In the genomic region with DNA sequence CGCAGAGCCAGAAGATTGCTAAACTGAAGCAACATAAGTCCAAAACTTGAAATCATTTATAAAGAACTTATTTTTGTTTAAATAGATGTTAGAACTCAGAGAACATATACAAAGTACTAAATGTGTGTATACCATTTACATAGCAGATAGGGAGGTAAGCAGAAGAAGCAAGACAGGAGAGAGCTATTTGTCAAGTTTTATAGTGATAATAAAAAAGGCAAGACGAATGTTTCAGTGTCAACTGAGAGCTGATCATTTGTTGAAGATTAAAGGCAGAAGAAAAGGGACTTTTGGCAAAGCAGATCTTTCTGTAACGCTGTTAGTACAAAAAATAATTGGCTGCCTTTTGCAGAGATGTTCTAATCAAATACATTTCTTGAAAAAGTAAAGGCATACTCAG, we compare ENCODE assay signal across 31 cellular contexts. TPM values are rescaled to one million over a fixed set of nuclear protein-coding genes. Genes with fewer than 3 reads are reported as not detected.
"Had no signal": no experiment of that assay in that cellular context is flagged by ENCODE, and none has a peak within 500 bp of the region (broad histone marks: within the 10 kb centered on the region; RNA-seq: fewer than 3 reads in every experiment).

No MANE protein-coding gene starts in this region.

- H3K27me3 Mint-ChIP-seq: dendritic cell treated with granulocyte-macrophage colony-stimulating factor and Interleukin-4, amounts not matched to agents 40 ng/mL and 50 ng/mL, for 4 days had no signal

- H3K27ac Mint-ChIP-seq: activated B cell treated with CpG ODN at 0.5 μM for 24 hours; activated CD8-positive, alpha-beta T cell treated with anti-CD3 and anti-CD28 coated beads for 36 hours; activated naive CD8-positive, alpha-beta T cell; activated T-helper 17 cell treated with anti-CD3 and anti-CD28 coated beads, Interleukin-2, amount 50 U/mL, for 72 hours; dendritic cell treated with granulocyte-macrophage colony-stimulating factor and Interleukin-4, amounts not matched to agents 40 ng/mL and 50 ng/mL, for 4 days; endodermal cell; T-helper 17 cell; T-helper 2 cell treated with Interferon-gamma antibody and Interleukin-4, amounts not matched to agents 5 μg/mL and 100 μg/mL, for 36 hours had no signal

- H3K4me3 ChIP-seq: coronary artery, dorsolateral prefrontal cortex, gastrocnemius medialis had no signal

- H3K9me3 ChIP-seq: gastrocnemius medialis had no signal

- H3K27ac ChIP-seq: brain microvascular endothelial cell, coronary artery, gastrocnemius medialis, WERI-Rb-1 had no signal

- H3K4me3 Mint-ChIP-seq: activated B cell treated with CpG ODN at 0.5 μM for 24 hours; activated CD8-positive, alpha-beta T cell treated with anti-CD3 and anti-CD28 coated beads for 36 hours; activated naive CD8-positive, alpha-beta T cell; activated T-cell treated with anti-CD3 and anti-CD28 coated beads, Interleukin-2, amount 50 U/mL, for 4 hours; activated T-helper 17 cell treated with anti-CD3 and anti-CD28 coated beads, Interleukin-2, amount 50 U/mL, for 72 hours; central memory CD8-positive, alpha-beta T cell; dendritic cell treated with granulocyte-macrophage colony-stimulating factor and Interleukin-4, amounts not matched to agents 40 ng/mL and 50 ng/mL, for 4 days; endodermal cell; T-helper 17 cell; T-helper 2 cell treated with Interferon-gamma antibody and Interleukin-4, amounts not matched to agents 5 μg/mL and 100 μg/mL, for 36 hours had no signal

- H3K27me3 ChIP-seq: brain microvascular endothelial cell, foreskin keratinocyte, gastrocnemius medialis had no signal

- H3K9me3 Mint-ChIP-seq: activated B cell treated with CpG ODN at 0.5 μM for 24 hours; activated CD8-positive, alpha-beta T cell treated with anti-CD3 and anti-CD28 coated beads for 36 hours; central memory CD8-positive, alpha-beta T cell; dendritic cell treated with granulocyte-macrophage colony-stimulating factor and Interleukin-4, amounts not matched to agents 40 ng/mL and 50 ng/mL, for 4 days; endodermal cell; T-helper 2 cell treated with Interferon-gamma antibody and Interleukin-4, amounts not matched to agents 5 μg/mL and 100 μg/mL, for 36 hours had no signal

- DNase-seq: activated B cell treated with CpG ODN at 0.5 μM for 24 hours; activated CD4-positive, alpha-beta T cell treated with anti-CD3 and anti-CD28 coated beads for 48 hours; activated CD4-positive, alpha-beta T cell treated with anti-CD3 and anti-CD28 coated beads, Interleukin-2, amount 50 U/mL, for 1 hour; activated CD4-positive, alpha-beta T cell treated with anti-CD3 and anti-CD28 coated beads, Interleukin-2, amount 50 U/mL, for 48 hours; activated CD8-positive, alpha-beta memory T cell treated with anti-CD3 and anti-CD28 coated beads for 24 hours; activated CD8-positive, alpha-beta T cell treated with anti-CD3 and anti-CD28 coated beads for 36 hours; activated effector memory CD4-positive, alpha-beta T cell treated with Interleukin-2 at 50 U/mL for 16 hours; activated gamma-delta T cell treated with Interleukin-2 at 50 U/mL for 16 hours; activated naive CD4-positive, alpha-beta T cell treated with anti-CD3 and anti-CD28 coated beads, Interleukin-2, amount 50 U/mL, for 16 hours; activated naive CD4-positive, alpha-beta T cell treated with Interleukin-2 at 50 U/mL for 16 hours; activated T-cell treated with anti-CD3 and anti-CD28 coated beads, Interleukin-2, amount 50 U/mL, for 4 hours; amniotic stem cell; anterior cingulate cortex; brain microvascular endothelial cell; dorsolateral prefrontal cortex; effector memory CD4-positive, alpha-beta T cell; endodermal cell; gastrocnemius medialis; glutamatergic neuron; T-helper 1 cell; T-helper 17 cell; T1000; WERI-Rb-1 had no signal

- H3K36me3 ChIP-seq: brain microvascular endothelial cell, gastrocnemius medialis, WERI-Rb-1 had no signal

- ATAC-seq: activated CD4-positive, CD25-positive, alpha-beta regulatory T cell treated with anti-CD3 and anti-CD28 coated beads, Interleukin-2, amount 50 U/mL, for 24 hours; activated CD8-positive, alpha-beta T cell treated with anti-CD3 and anti-CD28 coated beads for 36 hours; activated T-cell treated with anti-CD3 and anti-CD28 coated beads, Interleukin-2, amount 50 U/mL, for 4 hours; activated T-helper 17 cell treated with anti-CD3 and anti-CD28 coated beads, Interleukin-2, amount 50 U/mL, for 72 hours; gastrocnemius medialis; T-helper 17 cell had no signal

- H3K4me1 ChIP-seq: gastrocnemius medialis had no signal

- H3K4me1 Mint-ChIP-seq: central memory CD8-positive, alpha-beta T cell; T-helper 17 cell had no signal

RNA-seq across cellular contexts. Expression of a gene that starts 12.3 kb away (rescaled TPM):
- total RNA-seq: activated B cell treated with CpG ODN at 0.5 μM for 24 hours; activated CD8-positive, alpha-beta T cell treated with anti-CD3 and anti-CD28 coated beads for 36 hours; activated T-cell treated with anti-CD3 and anti-CD28 coated beads, Interleukin-2, amount 50 U/mL, for 4 hours; activated T-helper 17 cell treated with anti-CD3 and anti-CD28 coated beads, Interleukin-2, amount 50 U/mL, for 72 hours; gastrocnemius medialis; T-helper 17 cell had no signal
